In genomic region chr20:11891081-11891826, GRCh38 we compare ENCODE assay signal across 8 cellular contexts. TPM values are rescaled to one million over a fixed set of nuclear protein-coding genes. Genes with fewer than 3 reads are reported as not detected.
DNase-seq lines count a peak whose midpoint lies in the region; ATAC-seq and TF ChIP-seq lines count a peak whose summit lies in the region.

No MANE protein-coding gene starts in this region.

- H3K36me3 ChIP-seq in ascending aorta (no peaks in the 10 kb centered on the region), hepatocyte (replicated peaks; ENCODE audit: insufficient read depth, low read depth) (no peaks in the 10 kb centered on the region)

- H3K4me3 ChIP-seq in ascending aorta (peak overlapping the region; percentile 92 to 96), hepatocyte (peak overlapping the region; percentile 87)

- H3K4me1 ChIP-seq in ascending aorta: peaks cover 0 to 4% of the 10 kb centered on the region in 2 donors
- H3K4me1 ChIP-seq in hepatocyte (ENCODE audit: insufficient read depth): peaks cover 16% of the 10 kb centered on the region

- H3K27me3 ChIP-seq in ascending aorta (no peaks in the 10 kb centered on the region), hepatocyte (no peaks in the 10 kb centered on the region)

- under 1% methylated on average over 31 of the region's 73 CpGs for WGBS in hepatocyte (ENCODE audit: low lambda C conversion rate, missing lambda C conversion rate)

- peak overlapping the region; percentile 70 for H2AFZ ChIP-seq in hepatocyte

- H3K4me2 ChIP-seq in hepatocyte: peak overlapping the region; percentile 87

- H3K27ac Mint-ChIP-seq in activated naive CD4-positive, alpha-beta T cell treated with anti-CD3 and anti-CD28 coated beads for 36 hours: peak overlapping the region; percentile 73
- H3K27ac Mint-ChIP-seq in progenitor cell of endocrine pancreas: peak overlapping the region; percentile 95

- H4K20me1 ChIP-seq in hepatocyte (ENCODE audit: insufficient read depth, poor library complexity, severe bottlenecking): no peaks in the 10 kb centered on the region

- H3K27ac ChIP-seq in ascending aorta (peak overlapping the region; percentile 80 to 98), hepatocyte (peak overlapping the region; percentile 97)

- intact Hi-C loops in activated naive CD4-positive, alpha-beta T cell treated with anti-CD3 and anti-CD28 coated beads for 36 hours (cut with micrococcal nuclease): loop anchor here (5.0 to 10.0 kb wide), 4 partner anchors 1219 to 1894 kb away; partner anchors contain the start of genes ESF1, ISM1, JAG1 and NDUFAF5
- intact Hi-C loops in ascending aorta (cut with DNase I): no loop called here

- peaks cover 2% of the 10 kb centered on the region for H3K36me3 Mint-ChIP-seq in activated naive CD4-positive, alpha-beta T cell treated with anti-CD3 and anti-CD28 coated beads for 36 hours (ENCODE audit: low read depth)
- H3K36me3 Mint-ChIP-seq in progenitor cell of endocrine pancreas (ENCODE audit: insufficient read depth): peaks cover 8% of the 10 kb centered on the region

- ATAC-seq in HG03045 (IDR thresholded peaks at IDR 0.05; ENCODE audit: unreplicated experiment): peak; percentile 32

- DNase-seq in activated naive CD4-positive, alpha-beta T cell treated with anti-CD3 and anti-CD28 coated beads for 36 hours: peak; percentile 39
- DNase-seq in activated naive CD4-positive, alpha-beta T cell treated with Interleukin-2 at 50 U/mL for 16 hours: no peak
- peak; percentile 91 for DNase-seq in NCI-H69 (lab: John Stamatoyannopoulos, UW)
- DNase-seq in ascending aorta (ENCODE audit: low spot score in 2 of 2): peak in 1 of 2 donors; percentile 69
- DNase-seq in hepatocyte (ENCODE audit: low spot score): peak; percentile 81
- peak; percentile 60 for DNase-seq in progenitor cell of endocrine pancreas (ENCODE audit: low spot score, unreplicated experiment)
- DNase-seq in ecto neural progenitor cell (ENCODE audit: low spot score): no peak

- H3K4me1 Mint-ChIP-seq in activated naive CD4-positive, alpha-beta T cell treated with anti-CD3 and anti-CD28 coated beads for 36 hours (ENCODE audit: low read depth): peaks cover 21% of the 10 kb centered on the region
- H3K4me1 Mint-ChIP-seq in progenitor cell of endocrine pancreas (ENCODE audit: low read depth): peaks cover 24% of the 10 kb centered on the region

- peaks cover 25% of the 10 kb centered on the region for H3K27me3 Mint-ChIP-seq in activated naive CD4-positive, alpha-beta T cell treated with anti-CD3 and anti-CD28 coated beads for 36 hours (ENCODE audit: low read depth)
- H3K27me3 Mint-ChIP-seq in progenitor cell of endocrine pancreas: no peaks in the 10 kb centered on the region

- no peaks in the 10 kb centered on the region for H3K9me3 Mint-ChIP-seq in activated naive CD4-positive, alpha-beta T cell treated with anti-CD3 and anti-CD28 coated beads for 36 hours
- peaks cover 13% of the 10 kb centered on the region for H3K9me3 Mint-ChIP-seq in progenitor cell of endocrine pancreas (ENCODE audit: low read depth)

- TF ChIP-seq CTCF in ascending aorta (IDR thresholded peaks at IDR 0.05) (no peak), hepatocyte (IDR thresholded peaks at IDR 0.05; ENCODE audit: poor library complexity) (no peak), progenitor cell of endocrine pancreas (IDR thresholded peaks at IDR 0.05; ENCODE audit: unreplicated experiment) (no peak)

- H3K9me2 ChIP-seq in hepatocyte (replicated peaks; ENCODE audit: insufficient read depth): no peaks in the 10 kb centered on the region

- H3K4me3 Mint-ChIP-seq in activated naive CD4-positive, alpha-beta T cell treated with anti-CD3 and anti-CD28 coated beads for 36 hours: peak overlapping the region; percentile 72
- H3K4me3 Mint-ChIP-seq in progenitor cell of endocrine pancreas (ENCODE audit: low read depth): peak overlapping the region; percentile 86

- CTCF ChIA-PET in activated naive CD4-positive, alpha-beta T cell treated with anti-CD3 and anti-CD28 coated beads for 36 hours (lab: Charles Lee): no interaction called here

- peaks cover 49% of the 10 kb centered on the region for H3K79me2 ChIP-seq in hepatocyte

- H3K9me3 ChIP-seq in ascending aorta (no peaks in the 10 kb centered on the region), hepatocyte (ENCODE audit: low read depth) (no peaks in the 10 kb centered on the region)

RNA-seq across cellular contexts. Expression of gene BTBD3, which starts 26.4 kb away (rescaled TPM):
- total RNA-seq in activated naive CD4-positive, alpha-beta T cell treated with anti-CD3 and anti-CD28 coated beads for 36 hours: 1 to 10 TPM; 7.2 to 8.2 TPM
- total RNA-seq in ascending aorta: 12.9 TPM
- total RNA-seq in hepatocyte: 68.3 and 79.0 TPM in 2 replicates
- polyA plus RNA-seq in hepatocyte: 20.1 and 22.3 TPM in 2 replicates
- 98.9 and 104 TPM in 2 replicates for total RNA-seq in progenitor cell of endocrine pancreas

Comparison
In these comparisons a context has a peak if more than half of its experiments do, and no peak if none do; other contexts are left out.
1. DNase-seq: peak in activated naive CD4-positive, alpha-beta T cell treated with anti-CD3 and anti-CD28 coated beads for 36 hours (single experiment), NCI-H69 (single experiment), hepatocyte (single experiment) and progenitor cell of endocrine pancreas (single experiment); none in activated naive CD4-positive, alpha-beta T cell treated with Interleukin-2 at 50 U/mL for 16 hours (single experiment) and ecto neural progenitor cell (single experiment).